Comparison of ENCODE assay signal across 22 cellular contexts in genomic region chr4:17708992-17709759, GRCh38.
"Had no signal": no experiment of that assay in that cellular context is flagged by ENCODE, and none has a peak within 500 bp of the region (broad histone marks: within the 10 kb centered on the region; RNA-seq: fewer than 3 reads in every experiment).

No MANE protein-coding gene starts in this region.

- H3K9ac ChIP-seq: parathyroid adenoma had no signal

- H3K27ac ChIP-seq: adrenal gland, breast epithelium, gastrocnemius medialis, neutrophil, parathyroid adenoma, sigmoid colon, stomach, testis, upper lobe of left lung had no signal

- H3K36me3 ChIP-seq: adrenal gland, breast epithelium, gastrocnemius medialis, neutrophil, sigmoid colon, stomach, upper lobe of left lung had no signal

- FAIRE-seq: astrocyte, endometrium had no signal

- H2AFZ ChIP-seq: parathyroid adenoma had no signal

- DNase-seq: activated CD4-positive, alpha-beta T cell treated with anti-CD3 and anti-CD28 coated beads for 1 hour; activated CD4-positive, alpha-beta T cell treated with anti-CD3 and anti-CD28 coated beads, Interleukin-2, amount 50 U/mL, for 4 hours; activated gamma-delta T cell treated with Interleukin-2 at 50 U/mL for 16 hours; activated T-cell treated with anti-CD3 and anti-CD28 coated beads for 4 hours; adrenal gland; cerebellar nuclear complex; cortex of kidney; erythroblast; gastrocnemius medialis; left ventricle myocardium superior; naive thymus-derived CD4-positive, alpha-beta T cell; sigmoid colon; stimulated activated CD4-positive, alpha-beta T cell treated with anti-CD3 and anti-CD28 coated beads, Interleukin-4, amount 100 ng/mL, for 24 hours; stomach; T1000; testis had no signal

- H3K79me2 ChIP-seq: parathyroid adenoma had no signal

- H3K4me3 ChIP-seq: adrenal gland, breast epithelium, gastrocnemius medialis, sigmoid colon, stomach, upper lobe of left lung had no signal

- H3K4me1 ChIP-seq: adrenal gland, breast epithelium, gastrocnemius medialis, parathyroid adenoma, sigmoid colon, stomach, testis, upper lobe of left lung had no signal

- H3K27me3 ChIP-seq: adrenal gland, breast epithelium, gastrocnemius medialis, neutrophil, sigmoid colon, testis, upper lobe of left lung had no signal

- H3K9me3 ChIP-seq: adrenal gland, breast epithelium, gastrocnemius medialis, neutrophil, sigmoid colon, stomach, testis, upper lobe of left lung had no signal
